In the genomic region with DNA sequence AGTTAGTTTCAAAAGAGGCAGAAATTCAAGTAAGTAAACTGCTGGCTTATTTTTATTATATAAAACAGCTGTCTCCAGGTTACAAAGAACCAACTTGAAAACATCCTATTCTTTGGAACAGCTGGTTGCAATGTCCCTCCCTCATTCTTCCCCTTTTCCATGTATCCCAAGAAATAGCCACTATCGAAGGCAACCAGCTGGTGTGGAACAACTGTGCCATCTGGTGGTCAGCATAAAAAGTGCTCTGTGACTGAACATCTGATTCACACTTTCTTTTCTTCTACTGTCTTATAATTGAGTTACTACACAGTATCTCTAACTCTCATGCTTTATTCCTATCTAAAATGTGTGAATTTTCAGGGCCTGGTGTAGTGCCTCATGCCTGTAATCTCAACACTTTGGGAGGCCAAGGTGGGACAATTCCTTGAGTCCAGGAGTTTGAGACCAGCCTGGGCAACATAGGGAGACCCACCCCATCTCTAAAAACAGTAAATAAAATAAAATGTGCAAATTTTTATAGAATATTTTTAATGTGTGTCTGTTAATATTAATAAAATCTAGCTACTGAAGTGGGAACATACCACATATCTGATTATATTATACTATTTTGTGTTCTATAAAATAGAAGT, we compare ENCODE assay signal across 9 cellular contexts. TPM values are rescaled to one million over a fixed set of nuclear protein-coding genes. Genes with fewer than 3 reads are reported as not detected.
DNase-seq lines count a peak whose midpoint lies in the region; ATAC-seq and TF ChIP-seq lines count a peak whose summit lies in the region.
"Had no signal": no experiment of that assay in that cellular context is flagged by ENCODE, and none has a peak within 500 bp of the region (broad histone marks: within the 10 kb centered on the region; RNA-seq: fewer than 3 reads in every experiment).

No MANE protein-coding gene starts in this region.

- no peak overlapping the region for H4K8ac ChIP-seq in neuronal stem cell (ENCODE audit: low read depth, low read length)

- H3K27ac ChIP-seq in HCT116 (ENCODE audit: low read depth, low read length) (no peak overlapping the region), neuronal stem cell (replicated peaks; ENCODE audit: low read length) (no peak overlapping the region)
- H3K27ac ChIP-seq: SK-N-MC had no signal

- DNase-seq in COLO668 (lab: John Stamatoyannopoulos, UW; ENCODE audit: unreplicated experiment), result peak; percentile 24
- DNase-seq in HCT116 (ENCODE audit: low read depth, low spot score), result peak; percentile 45
- DNase-seq in NCI-H460 (ENCODE audit: extremely low read depth, low read depth), result peak; percentile 55
- DNase-seq in activated T-cell treated with anti-CD3 and anti-CD28 coated beads for 4 hours, result peak; percentile 15
- DNase-seq in fibroblast of the conjunctiva (ENCODE audit: low read depth), result peak; percentile 61
- DNase-seq in neuronal stem cell (ENCODE audit: low spot score), result peak; percentile 60

- H3K27me3 ChIP-seq in HCT116 (ENCODE audit: insufficient read depth, low read length) (no peaks in the 10 kb centered on the region), neuronal stem cell (ENCODE audit: control insufficient read depth in 3 of 3, insufficient read depth in 3 of 3, low read depth in 1 of 3, low read length in 3 of 3) (no peaks in the 10 kb centered on the region)

- POLR2A ChIA-PET in HCT116 (lab: Charles Lee), result interaction anchor here (0.6 to 0.7 kb wide), 2 partner anchors 10 to 462 kb away, joined by 3 read pairs; no protein-coding TSS in a partner anchor

- H2AFZ ChIP-seq in HCT116 (ENCODE audit: low read depth, low read length, poor library complexity, severe bottlenecking) (no peak overlapping the region), neuronal stem cell (ENCODE audit: low read length) (no peak overlapping the region)

- intact Hi-C loops in HCT116 (cut with micrococcal nuclease), result loop anchor here (1.0 to 10.0 kb wide), 4 partner anchors 148 to 1021 kb away; no protein-coding TSS in a partner anchor

- H3K18ac ChIP-seq in neuronal stem cell (ENCODE audit: low read length), result no peak overlapping the region

- no peak overlapping the region for H3K23ac ChIP-seq in neuronal stem cell (ENCODE audit: low read depth, low read length, poor library complexity)

- no peak overlapping the region for H3K14ac ChIP-seq in neuronal stem cell (ENCODE audit: low read length)

- H3K9me3 ChIP-seq in HCT116 (ENCODE audit: control insufficient read depth in 1 of 2, insufficient read depth in 1 of 2, low read depth in 1 of 2, low read length in 2 of 2) (no peaks in the 10 kb centered on the region), neuronal stem cell (replicated peaks in 1 of 2; ENCODE audit: control insufficient read depth in 2 of 2, insufficient read depth in 1 of 2, low read depth in 1 of 2, low read length in 2 of 2) (no peaks in the 10 kb centered on the region)

- CTCF ChIA-PET in HCT116 (lab: Charles Lee), result interaction anchor here (0.7 to 3.9 kb wide), 16 partner anchors 9 to 825 kb away, joined by 3 to 30 read pairs (median 4); a partner anchor contains a TSS

- H3K4me3 ChIP-seq in HCT116 (replicated peaks in 1 of 2; ENCODE audit: low read depth in 1 of 2, low read length in 2 of 2) (no peak overlapping the region), neuronal stem cell (ENCODE audit: low read length in 2 of 2) (no peak overlapping the region)
- H3K4me3 ChIP-seq: SK-N-MC had no signal

- H3K9me2 ChIP-seq in HCT116 (ENCODE audit: insufficient read depth), result no peaks in the 10 kb centered on the region

- no peak overlapping the region for H4K91ac ChIP-seq in neuronal stem cell (ENCODE audit: low read depth, low read length, poor library complexity)

- ATAC-seq in HCT116 (peak; percentile 87), GM21825 (IDR thresholded peaks at IDR 0.05; ENCODE audit: unreplicated experiment) (no peak), GM18907 (IDR thresholded peaks at IDR 0.05; ENCODE audit: unreplicated experiment) (no peak)

- no peak overlapping the region for H3K4ac ChIP-seq in neuronal stem cell (ENCODE audit: low read length)

- no peak overlapping the region for H2BK5ac ChIP-seq in neuronal stem cell (ENCODE audit: low read length)

- peak; percentile 71 to 92 (median 80); a peak in 5 of 6 replicates for TF ChIP-seq CTCF in HCT116 (IDR thresholded peaks at IDR 0.05 in 2 of 3, conservative IDR thresholded peaks at IDR 0.05 in 1 of 3; ENCODE audit: borderline replicate concordance in 1 of 3, insufficient read depth in 1 of 3, low read depth in 2 of 3, low read length in 2 of 3)

- no peak overlapping the region for H2BK12ac ChIP-seq in neuronal stem cell (ENCODE audit: low read length)

- RAD21 ChIA-PET in HCT116 (lab: Charles Lee; ENCODE audit: low non-redundant PET in 1 of 2, low total read pairs in 2 of 2, uncharacterized antibody in 2 of 2, unreplicated experiment in 2 of 2), result no interaction called here

- H3K79me1 ChIP-seq in neuronal stem cell (ENCODE audit: low read depth, low read length), result no peaks in the 10 kb centered on the region

- H2AK5ac ChIP-seq in neuronal stem cell (ENCODE audit: low read depth, low read length), result no peak overlapping the region

- H2BK15ac ChIP-seq in neuronal stem cell (ENCODE audit: low read length), result no peak overlapping the region

- H4K20me1 ChIP-seq in HCT116 (ENCODE audit: insufficient read depth), result no peaks in the 10 kb centered on the region

- H3K36me3 ChIP-seq in HCT116 (ENCODE audit: control insufficient read depth in 1 of 2, insufficient read depth in 2 of 2, low read length in 2 of 2) (peaks cover 3 to 6% of the 10 kb centered on the region in 2 experiments; a peak in 1 of 4 replicates), neuronal stem cell (replicated peaks in 1 of 2; ENCODE audit: control insufficient read depth in 2 of 2, insufficient read depth in 2 of 2, low read length in 2 of 2) (peaks cover 2 to 40% of the 10 kb centered on the region in 2 donors)

- no peaks in the 10 kb centered on the region for H3K4me1 ChIP-seq in HCT116 (ENCODE audit: control insufficient read depth in 1 of 2, insufficient read depth in 2 of 2, low read length in 2 of 2)
- no peaks in the 10 kb centered on the region for H3K4me1 ChIP-seq in neuronal stem cell (ENCODE audit: control insufficient read depth in 2 of 2, insufficient read depth in 1 of 2, low read depth in 1 of 2, low read length in 2 of 2)

- no peak for TF ChIP-seq POLR2A in HCT116 (IDR thresholded peaks at IDR 0.05; ENCODE audit: borderline replicate concordance, extremely low read depth, insufficient read depth, insufficient read length)

- H3K9ac ChIP-seq in HCT116 (ENCODE audit: low read length), result no peak overlapping the region
- no peak overlapping the region for H3K9ac ChIP-seq in neuronal stem cell (ENCODE audit: low read depth, low read length, poor library complexity)

- TF ChIP-seq RAD21 in HCT116 (IDR thresholded peaks at IDR 0.05; ENCODE audit: low read depth), result peak; percentile 90

- no peak overlapping the region for H3K4me2 ChIP-seq in HCT116 (ENCODE audit: low read length)
- no peak overlapping the region for H3K4me2 ChIP-seq in neuronal stem cell (ENCODE audit: insufficient read depth, low read length, poor library complexity, severe bottlenecking)

- BruUV-seq in HCT116 (replicated peaks; lab: Mats Ljungman, UMichigan), result no TSS peak

- H3K79me2 ChIP-seq in HCT116 (ENCODE audit: insufficient read depth, low read length), result peaks cover 41% of the 10 kb centered on the region

- H2BK120ac ChIP-seq in neuronal stem cell (ENCODE audit: low read depth, low read length), result no peak overlapping the region

- no CpG with 5 or more reads among the region's 1 CpG for WGBS in neuronal stem cell (ENCODE audit: extremely low coverage in 2 of 2, insufficient read length in 2 of 2, insufficient replicate concordance in 1 of 2), 2 donors

TF ChIP-seq in HCT116, 20 proteins besides CTCF, POLR2A, EP300 and RAD21 (continues in another document):
- TF ChIP-seq SRF (IDR thresholded peaks at IDR 0.05; ENCODE audit: low read depth), result no peak
- TF ChIP-seq SIN3A (IDR thresholded peaks at IDR 0.05; ENCODE audit: low read depth), result no peak
- no peak for TF ChIP-seq JUND (IDR thresholded peaks at IDR 0.05)
- TF ChIP-seq TCF7L2 (IDR thresholded peaks at IDR 0.05; ENCODE audit: borderline replicate concordance, extremely low read depth, insufficient read depth, insufficient read length), result no peak
- TF ChIP-seq ZFX (IDR thresholded peaks at IDR 0.05), result no peak
- TF ChIP-seq POLR2AphosphoS5 (IDR thresholded peaks at IDR 0.05; ENCODE audit: low read depth, low read length), result no peak
- TF ChIP-seq FOSL1 (IDR thresholded peaks at IDR 0.05; ENCODE audit: low read depth), result no peak
- TF ChIP-seq ELF1 (IDR thresholded peaks at IDR 0.05; ENCODE audit: borderline replicate concordance, low read depth), result no peak
- TF ChIP-seq, protein P1, sequence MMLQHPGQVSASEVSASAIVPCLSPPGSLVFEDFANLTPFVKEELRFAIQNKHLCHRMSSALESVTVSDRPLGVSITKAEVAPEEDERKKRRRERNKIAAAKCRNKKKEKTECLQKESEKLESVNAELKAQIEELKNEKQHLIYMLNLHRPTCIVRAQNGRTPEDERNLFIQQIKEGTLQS (IDR thresholded peaks at IDR 0.05), result no peak
- no peak for TF ChIP-seq CBX3 (IDR thresholded peaks at IDR 0.05; ENCODE audit: low read depth)

RNA-seq across cellular contexts. Expression of a gene that starts 9.6 kb away (rescaled TPM):
- 11.1 TPM for total RNA-seq in HCT116 (2021; ENCODE audit: unreplicated experiment)
- 4.7 and 5.4 TPM in 2 replicates for polyA plus RNA-seq in HCT116 (2012)
- 6.3 and 9.3 TPM in 2 replicates for total RNA-seq in NCI-H460 (2014; rRNA removed; shearing (Covaris generic))
- 1.7 and 3.7 TPM in 2 replicates for polyA plus RNA-seq in NCI-H460 (2014; cell fraction: nucleus; rRNA removed)
- polyA plus RNA-seq in neuronal stem cell (2013, experiment 1 of 2), result 14.3 TPM
- 14.4 TPM for polyA plus RNA-seq in neuronal stem cell (2013, experiment 2 of 2)
